ENCODE assay signal across 1 cellular context in the genomic region with DNA sequence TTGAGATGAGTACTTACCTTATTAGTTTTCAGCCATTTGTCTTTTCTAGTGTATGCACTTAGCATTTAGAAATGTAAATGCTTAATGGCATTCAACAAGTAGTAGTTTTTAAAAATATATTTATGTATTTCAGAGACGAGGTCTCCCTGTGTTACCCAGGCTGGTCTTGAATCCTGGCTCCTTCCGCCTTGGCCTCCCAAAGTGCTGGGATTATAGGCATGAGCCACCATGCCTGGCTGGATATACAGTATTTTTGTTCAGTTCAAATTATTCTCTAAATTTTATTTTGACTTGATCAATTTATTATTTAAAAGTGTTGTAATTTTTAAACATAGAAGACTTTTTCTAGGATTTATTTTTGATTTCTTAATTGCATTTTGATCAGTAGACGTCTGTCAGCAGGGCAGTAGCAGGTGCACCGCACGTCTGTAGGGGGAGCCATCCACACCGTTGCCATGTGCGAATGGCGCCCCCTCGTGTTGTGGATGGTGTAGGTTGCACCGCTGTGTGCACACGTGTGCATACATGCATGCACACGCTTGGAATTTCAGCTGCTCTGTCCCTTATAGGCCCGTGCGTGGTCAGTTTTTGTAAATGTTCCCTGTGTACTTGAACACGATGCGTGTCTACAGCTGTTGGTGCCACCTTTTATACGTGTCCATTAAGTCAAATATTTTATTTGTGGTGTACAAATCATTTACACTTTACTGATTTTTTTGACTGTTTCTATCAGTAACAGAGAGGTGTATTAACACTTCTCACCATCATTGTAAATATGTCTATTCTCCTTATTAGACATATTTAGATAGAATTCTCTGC.
TF ChIP-seq lines count a peak whose summit lies in the region.

No MANE protein-coding gene starts in this region.

TF ChIP-seq in WTC11, 78 proteins besides CTCF, POLR2A, EP300 and RAD21 (continued from another document):
- TF ChIP-seq, protein P1, sequence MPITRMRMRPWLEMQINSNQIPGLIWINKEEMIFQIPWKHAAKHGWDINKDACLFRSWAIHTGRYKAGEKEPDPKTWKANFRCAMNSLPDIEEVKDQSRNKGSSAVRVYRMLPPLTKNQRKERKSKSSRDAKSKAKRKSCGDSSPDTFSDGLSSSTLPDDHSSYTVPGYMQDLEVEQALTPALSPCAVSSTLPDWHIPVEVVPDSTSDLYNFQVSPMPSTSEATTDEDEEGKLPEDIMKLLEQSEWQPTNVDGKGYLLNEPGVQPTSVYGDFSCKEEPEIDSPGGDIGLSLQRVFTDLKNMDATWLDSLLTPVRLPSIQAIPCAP (CRISPR knock-in tag; IDR thresholded peaks at IDR 0.05): no peak
- no peak for TF ChIP-seq NFATC4 (CRISPR knock-in tag; IDR thresholded peaks at IDR 0.05)
- TF ChIP-seq SP1 (CRISPR knock-in tag; conservative IDR thresholded peaks at IDR 0.05): peak; percentile 45; the same call in 1 of the 2 replicates
- TF ChIP-seq SMAD4 (CRISPR knock-in tag; IDR thresholded peaks at IDR 0.05): no peak
- no peak for TF ChIP-seq EMX1 (CRISPR knock-in tag; IDR thresholded peaks at IDR 0.05)
- TF ChIP-seq, protein P2, sequence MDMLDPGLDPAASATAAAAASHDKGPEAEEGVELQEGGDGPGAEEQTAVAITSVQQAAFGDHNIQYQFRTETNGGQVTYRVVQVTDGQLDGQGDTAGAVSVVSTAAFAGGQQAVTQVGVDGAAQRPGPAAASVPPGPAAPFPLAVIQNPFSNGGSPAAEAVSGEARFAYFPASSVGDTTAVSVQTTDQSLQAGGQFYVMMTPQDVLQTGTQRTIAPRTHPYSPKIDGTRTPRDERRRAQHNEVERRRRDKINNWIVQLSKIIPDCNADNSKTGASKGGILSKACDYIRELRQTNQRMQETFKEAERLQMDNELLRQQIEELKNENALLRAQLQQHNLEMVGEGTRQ (CRISPR knock-in tag; IDR thresholded peaks at IDR 0.05): 0 out of 2 replicates have a peak, but pooled peaks have one; percentile 33
- TF ChIP-seq, protein P3, sequence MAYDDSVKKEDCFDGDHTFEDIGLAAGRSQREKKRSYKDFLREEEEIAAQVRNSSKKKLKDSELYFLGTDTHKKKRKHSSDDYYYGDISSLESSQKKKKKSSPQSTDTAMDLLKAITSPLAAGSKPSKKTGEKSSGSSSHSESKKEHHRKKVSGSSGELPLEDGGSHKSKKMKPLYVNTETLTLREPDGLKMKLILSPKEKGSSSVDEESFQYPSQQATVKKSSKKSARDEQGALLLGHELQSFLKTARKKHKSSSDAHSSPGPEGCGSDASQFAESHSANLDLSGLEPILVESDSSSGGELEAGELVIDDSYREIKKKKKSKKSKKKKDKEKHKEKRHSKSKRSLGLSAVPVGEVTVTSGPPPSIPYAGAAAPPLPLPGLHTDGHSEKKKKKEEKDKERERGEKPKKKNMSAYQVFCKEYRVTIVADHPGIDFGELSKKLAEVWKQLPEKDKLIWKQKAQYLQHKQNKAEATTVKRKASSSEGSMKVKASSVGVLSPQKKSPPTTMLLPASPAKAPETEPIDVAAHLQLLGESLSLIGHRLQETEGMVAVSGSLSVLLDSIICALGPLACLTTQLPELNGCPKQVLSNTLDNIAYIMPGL (CRISPR knock-in tag; IDR thresholded peaks at IDR 0.05): peak; percentile 61; the same call in 1 of the 2 replicates
- no peak for TF ChIP-seq NFE2L1 (CRISPR knock-in tag; IDR thresholded peaks at IDR 0.05)
- no peak for TF ChIP-seq ZNF396 (CRISPR knock-in tag; IDR thresholded peaks at IDR 0.05; ENCODE audit: borderline replicate concordance)
- no peak for TF ChIP-seq NFYB (CRISPR knock-in tag; conservative IDR thresholded peaks at IDR 0.05; ENCODE audit: low read depth)
